14 cellular contexts compared by ENCODE assay signal in genomic region chr9:117763314-117763713, GRCh38. TPM values are rescaled to one million over a fixed set of nuclear protein-coding genes. Genes with fewer than 3 reads are reported as not detected.
DNase-seq lines count a peak whose midpoint lies in the region; ATAC-seq and TF ChIP-seq lines count a peak whose summit lies in the region.
"Had no signal": no experiment of that assay in that cellular context is flagged by ENCODE, and none has a peak within 500 bp of the region (broad histone marks: within the 10 kb centered on the region; RNA-seq: fewer than 3 reads in every experiment).

No MANE protein-coding gene starts in this region.

- 61 to 70% methylated on average over 4 of the region's 4 CpGs for WGBS in gastroesophageal sphincter (ENCODE audit: low coverage in 1 of 2), 2 donors

- no peaks in the 10 kb centered on the region for H3K4me1 Mint-ChIP-seq in WTC11

- H3K27me3 Mint-ChIP-seq in WTC11 (ENCODE audit: low read depth) = no peaks in the 10 kb centered on the region

- no peak overlapping the region for H3K27ac Mint-ChIP-seq in WTC11
- H3K27ac Mint-ChIP-seq: activated T-cell treated with anti-CD3 and anti-CD28 coated beads, Interleukin-2, amount 50 U/mL, for 24 hours had no signal

- no peak for TF ChIP-seq EP300 in gastroesophageal sphincter (IDR thresholded peaks at IDR 0.05)

- POLR2A ChIA-PET in WTC11 (lab: Charles Lee) = no interaction called here

- no peaks in the 10 kb centered on the region for H3K9me3 Mint-ChIP-seq in WTC11
- H3K9me3 Mint-ChIP-seq: activated T-cell treated with anti-CD3 and anti-CD28 coated beads, Interleukin-2, amount 50 U/mL, for 24 hours had no signal

- H3K36me3 ChIP-seq in gastroesophageal sphincter = no peaks in the 10 kb centered on the region

- no peak overlapping the region for H3K4me3 Mint-ChIP-seq in WTC11
- H3K4me3 Mint-ChIP-seq: activated T-cell treated with anti-CD3 and anti-CD28 coated beads, Interleukin-2, amount 50 U/mL, for 24 hours had no signal

- no peak for TF ChIP-seq CTCF in fibroblast of mammary gland (conservative IDR thresholded peaks at IDR 0.05; ENCODE audit: control insufficient read depth, insufficient read depth, low read depth, low read length)
- no peak for TF ChIP-seq CTCF in retinal pigment epithelial cell (conservative IDR thresholded peaks at IDR 0.05; ENCODE audit: low read depth, low read length)
- no peak for TF ChIP-seq CTCF in WTC11 (IDR thresholded peaks at IDR 0.05)
- TF ChIP-seq CTCF in gastroesophageal sphincter (IDR thresholded peaks at IDR 0.05) = no peak

- no peak for TF ChIP-seq POLR2A in gastroesophageal sphincter (IDR thresholded peaks at IDR 0.05)

- H3K27ac ChIP-seq in gastroesophageal sphincter = no peak overlapping the region
- H3K27ac ChIP-seq: A549 had no signal

- DNase-seq in activated CD4-positive, alpha-beta T cell treated with anti-CD3 and anti-CD28 coated beads for 48 hours = peak; percentile 22
- no peak for DNase-seq in activated CD4-positive, alpha-beta T cell treated with anti-CD3 and anti-CD28 coated beads, Interleukin-2, amount 50 U/mL, for 4 hours
- DNase-seq in RKO (ENCODE audit: low spot score) (peak; percentile 57), fibroblast of mammary gland (ENCODE audit: low read depth) (peak; percentile 33), retinal pigment epithelial cell (ENCODE audit: low read depth) (peak; percentile 9), WTC11 (ENCODE audit: low spot score) (no peak)
- DNase-seq: activated T-cell treated with anti-CD3 and anti-CD28 coated beads, Interleukin-2, amount 50 U/mL, for 24 hours; central memory CD4-positive, alpha-beta T cell; glutamatergic neuron; NCI-H1436 treated with DMSO at 0.1 percent for 48 hours; T-helper 9 cell had no signal

- no peaks in the 10 kb centered on the region for H3K36me3 Mint-ChIP-seq in WTC11

- no peak for ATAC-seq in HG02798 (IDR thresholded peaks at IDR 0.05; ENCODE audit: poor library complexity, unreplicated experiment)
- ATAC-seq in WTC11 = no peak
- no peak for ATAC-seq in gastroesophageal sphincter
- ATAC-seq: A549 had no signal

- H3K4me3 ChIP-seq in fibroblast of mammary gland (ENCODE audit: control insufficient read depth, low read depth, low read length) = no peak overlapping the region
- H3K4me3 ChIP-seq in retinal pigment epithelial cell (ENCODE audit: low read length) = no peak overlapping the region
- no peak overlapping the region for H3K4me3 ChIP-seq in gastroesophageal sphincter
- H3K4me3 ChIP-seq: A549 had no signal

- CTCF ChIA-PET in WTC11 (lab: Charles Lee) = no interaction called here

- H3K4me1 ChIP-seq in gastroesophageal sphincter = no peaks in the 10 kb centered on the region
- H3K4me1 ChIP-seq: A549 had no signal

- H3K9me3 ChIP-seq in gastroesophageal sphincter = no peaks in the 10 kb centered on the region
- H3K9me3 ChIP-seq: A549 had no signal

- no peaks in the 10 kb centered on the region for H3K27me3 ChIP-seq in gastroesophageal sphincter

TF ChIP-seq in WTC11, 78 proteins besides CTCF, POLR2A, EP300 and RAD21:
- TF ChIP-seq CREM (CRISPR knock-in tag; IDR thresholded peaks at IDR 0.05) (no peak), JAZF1 (CRISPR knock-in tag; IDR thresholded peaks at IDR 0.05) (no peak)

RNA-seq across cellular contexts. Expression of gene TLR4, which starts 59.1 kb away (rescaled TPM):
- total RNA-seq in WTC11 (2021) = 0.05 to 0.11 TPM (median 0.11 TPM) in 3 replicates
- 10 to 100 TPM in 3 of 4 donors, 1 to 10 TPM in 1; 9.8 to 31.5 (median 19.9) TPM for total RNA-seq in gastroesophageal sphincter

Comparison
In these comparisons a context has a peak if more than half of its experiments do, and no peak if none do; other contexts are left out.
1. DNase-seq: peak in activated CD4-positive, alpha-beta T cell treated with anti-CD3 and anti-CD28 coated beads for 48 hours (single experiment), RKO (single experiment), fibroblast of mammary gland (single experiment) and retinal pigment epithelial cell (single experiment); none in activated CD4-positive, alpha-beta T cell treated with anti-CD3 and anti-CD28 coated beads, Interleukin-2, amount 50 U/mL, for 4 hours (0 of 2) and WTC11 (single experiment).